Comparison of ENCODE assay signal across 10 cellular contexts in the genomic region with DNA sequence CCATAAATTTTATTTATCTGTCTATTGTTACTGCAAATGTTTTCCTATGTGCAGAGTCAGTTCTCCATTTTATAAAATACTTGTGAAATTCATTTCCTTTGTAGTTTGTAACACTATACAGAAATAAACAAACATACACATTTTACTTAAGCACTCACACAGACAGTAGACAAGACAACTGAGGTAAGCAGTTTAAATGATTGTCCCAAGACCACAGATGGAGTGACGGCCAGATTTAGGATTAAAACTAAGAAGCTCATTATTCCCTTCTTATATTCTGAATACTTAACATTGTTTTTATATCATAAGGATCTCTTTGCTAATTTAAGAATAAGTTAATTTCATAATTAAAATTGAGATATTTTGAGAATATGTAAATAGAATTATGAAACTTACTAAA.
DNase-seq lines count a peak whose midpoint lies in the region; ATAC-seq, FAIRE-seq and TF ChIP-seq lines count a peak whose summit lies in the region.
"Had no signal": no experiment of that assay in that cellular context is flagged by ENCODE, and none has a peak within 500 bp of the region (broad histone marks: within the 10 kb centered on the region; RNA-seq: fewer than 3 reads in every experiment).

No MANE protein-coding gene starts in this region.

- H3K4me2 ChIP-seq in keratinocyte (ENCODE audit: control insufficient read depth, extremely low read depth, insufficient read depth, low read depth, low read length) = peak overlapping the region; percentile 86

- no peak for ATAC-seq in activated T-cell treated with anti-CD3 and anti-CD28 coated beads, Interleukin-2, amount 50 U/mL, for 72 hours (replicated peaks in 1 of 2)

- H3K27me3 ChIP-seq in keratinocyte (ENCODE audit: control insufficient read depth, extremely low read depth, insufficient read depth, low read length) (no peaks in the 10 kb centered on the region), tibial nerve (no peaks in the 10 kb centered on the region)

- H3K9me3 ChIP-seq in keratinocyte (ENCODE audit: control insufficient read depth, low read depth, low read length) = no peaks in the 10 kb centered on the region
- H3K9me3 ChIP-seq in tibial nerve = no peaks in the 10 kb centered on the region
- H3K9me3 ChIP-seq: HAP-1 had no signal

- no peaks in the 10 kb centered on the region for H3K27me3 Mint-ChIP-seq in activated T-cell treated with anti-CD3 and anti-CD28 coated beads, Interleukin-2, amount 50 U/mL, for 72 hours (ENCODE audit: low read depth)
- peaks cover 1% of the 10 kb centered on the region for H3K27me3 Mint-ChIP-seq in activated T-helper 2 cell treated with anti-CD3 and anti-CD28 coated beads, Interferon-gamma antibody, Interleukin-2, Interleukin-4, amounts not matched to agents 10 μg/mL and 5 μg/mL and 100 μg/mL, durations not matched to agents 14 hours and 24 hours and 36 hours (ENCODE audit: low read depth)

- no peaks in the 10 kb centered on the region for H3K9me3 Mint-ChIP-seq in activated T-cell treated with anti-CD3 and anti-CD28 coated beads, Interleukin-2, amount 50 U/mL, for 72 hours
- H3K9me3 Mint-ChIP-seq in activated T-helper 2 cell treated with anti-CD3 and anti-CD28 coated beads, Interferon-gamma antibody, Interleukin-2, Interleukin-4, amounts not matched to agents 10 μg/mL and 5 μg/mL and 100 μg/mL, durations not matched to agents 14 hours and 24 hours and 36 hours = no peaks in the 10 kb centered on the region

- TF ChIP-seq EP300 in tibial nerve (IDR thresholded peaks at IDR 0.05) = no peak

- peak overlapping the region; percentile 84 to 93 for H3K4me3 Mint-ChIP-seq in activated T-cell treated with anti-CD3 and anti-CD28 coated beads, Interleukin-2, amount 50 U/mL, for 72 hours
- peak overlapping the region; percentile 76 for H3K4me3 Mint-ChIP-seq in activated T-helper 2 cell treated with anti-CD3 and anti-CD28 coated beads, Interferon-gamma antibody, Interleukin-2, Interleukin-4, amounts not matched to agents 10 μg/mL and 5 μg/mL and 100 μg/mL, durations not matched to agents 14 hours and 24 hours and 36 hours (ENCODE audit: low read depth)

- TF ChIP-seq CTCF in keratinocyte (optimal IDR thresholded peaks at IDR 0.05 in 1 of 3, IDR thresholded peaks at IDR 0.05 in 1 of 3, conservative IDR thresholded peaks at IDR 0.05 in 1 of 3; ENCODE audit: extremely low read depth in 1 of 3, insufficient read depth in 2 of 3, low read length in 3 of 3) = no peak
- no peak for TF ChIP-seq CTCF in tibial nerve (IDR thresholded peaks at IDR 0.05)

- no peak overlapping the region for H2AFZ ChIP-seq in keratinocyte (ENCODE audit: control insufficient read depth, low read length)

- H3K4me3 ChIP-seq in keratinocyte (ENCODE audit: control insufficient read depth in 2 of 3, extremely low read depth in 1 of 3, insufficient read depth in 2 of 3, low read depth in 1 of 3, low read length in 3 of 3) (peak overlapping the region; percentile 44 to 73 (median 69)), tibial nerve (peak overlapping the region in 2 of 4 donors; percentile 43 to 50)

- no peak for FAIRE-seq in keratinocyte (lab: Jason Lieb, UNC)

- no peak for DNase-seq in activated T-cell treated with anti-CD3 and anti-CD28 coated beads, Interleukin-2, amount 50 U/mL, for 72 hours
- no peak for DNase-seq in activated T-cell treated with anti-CD3 and anti-CD28 coated beads for 4 hours
- no peak for DNase-seq in activated T-helper 2 cell treated with anti-CD3 and anti-CD28 coated beads, Interferon-gamma antibody, Interleukin-2, Interleukin-4, amounts not matched to agents 10 μg/mL and 5 μg/mL and 100 μg/mL, durations not matched to agents 14 hours and 24 hours and 36 hours (ENCODE audit: low spot score)
- no peak for DNase-seq in keratinocyte (ENCODE audit: low read depth, low spot score)
- no peak for DNase-seq in tibial nerve (ENCODE audit: low spot score in 2 of 2)
- DNase-seq in NK-92 (lab: John Stamatoyannopoulos, UW; ENCODE audit: unreplicated experiment) = no peak
- DNase-seq in NK-92 treated with Interleukin-12 subunit alpha and Interleukin-12 subunit beta, amount 100 ng/mL, for 24 hours (lab: John Stamatoyannopoulos, UW) = no peak
- DNase-seq in NCI-H2081 treated with DMSO at 0.1 percent for 48 hours (lab: John Stamatoyannopoulos, UW) = no peak
- DNase-seq: SHP77 treated with DMSO at 0.1 percent for 48 hours had no signal

- H3K36me3 Mint-ChIP-seq in activated T-cell treated with anti-CD3 and anti-CD28 coated beads, Interleukin-2, amount 50 U/mL, for 72 hours (ENCODE audit: insufficient read depth in 2 of 2) = peaks cover 0 to 2% of the 10 kb centered on the region in 2 donors
- H3K36me3 Mint-ChIP-seq in activated T-helper 2 cell treated with anti-CD3 and anti-CD28 coated beads, Interferon-gamma antibody, Interleukin-2, Interleukin-4, amounts not matched to agents 10 μg/mL and 5 μg/mL and 100 μg/mL, durations not matched to agents 14 hours and 24 hours and 36 hours (ENCODE audit: low read depth) = no peaks in the 10 kb centered on the region

- H3K79me2 ChIP-seq in keratinocyte (ENCODE audit: control insufficient read depth, insufficient read depth, low read length) = peaks cover 5% of the 10 kb centered on the region

- peaks cover 23% of the 10 kb centered on the region for H3K4me1 Mint-ChIP-seq in activated T-cell treated with anti-CD3 and anti-CD28 coated beads, Interleukin-2, amount 50 U/mL, for 72 hours (ENCODE audit: low read depth)
- H3K4me1 Mint-ChIP-seq in activated T-helper 2 cell treated with anti-CD3 and anti-CD28 coated beads, Interferon-gamma antibody, Interleukin-2, Interleukin-4, amounts not matched to agents 10 μg/mL and 5 μg/mL and 100 μg/mL, durations not matched to agents 14 hours and 24 hours and 36 hours (ENCODE audit: low read depth) = peaks cover 18% of the 10 kb centered on the region

- peaks cover 4% of the 10 kb centered on the region for H3K4me1 ChIP-seq in keratinocyte (ENCODE audit: control insufficient read depth, extremely low read depth, insufficient read depth, low read length)
- H3K4me1 ChIP-seq in tibial nerve = peaks cover 0 to 59% (median 5%) of the 10 kb centered on the region in 4 donors

- intact Hi-C loops in activated T-helper 2 cell treated with anti-CD3 and anti-CD28 coated beads, Interferon-gamma antibody, Interleukin-2, Interleukin-4, amounts not matched to agents 10 μg/mL and 5 μg/mL and 100 μg/mL, durations not matched to agents 14 hours and 24 hours and 36 hours (cut with micrococcal nuclease) = loop anchor here (5.0 kb wide), 1 partner anchor 197 kb away; the partner anchor contains the start of gene MARCHF7

- TF ChIP-seq POLR2A in tibial nerve (IDR thresholded peaks at IDR 0.05) = no peak

- WGBS in tibial nerve, 2 donors = 59 to 69% methylated on average over 1 of the region's 1 CpG

- dilution Hi-C loops in keratinocyte (cut with MboI; ENCODE audit: extremely low pct_ligation_motif_present, low sequenced_read_pairs) = no loop called here

- peak overlapping the region; percentile 88 for H3K27ac ChIP-seq in keratinocyte (ENCODE audit: control insufficient read depth, insufficient read depth, low read length)
- H3K27ac ChIP-seq in tibial nerve = peak overlapping the region in 3 of 4 donors; percentile 64 to 81 (median 80)

- H3K9me1 ChIP-seq in keratinocyte (ENCODE audit: control insufficient read depth, extremely low read depth, insufficient read depth, low read length) = no peaks in the 10 kb centered on the region

- no peaks in the 10 kb centered on the region for H4K20me1 ChIP-seq in keratinocyte (ENCODE audit: control insufficient read depth, extremely low read depth, insufficient read depth, low read length)

- no peaks in the 10 kb centered on the region for H3K36me3 ChIP-seq in keratinocyte (ENCODE audit: control insufficient read depth in 2 of 2, extremely low read depth in 1 of 2, insufficient read depth in 2 of 2, low read length in 2 of 2)
- H3K36me3 ChIP-seq in tibial nerve = no peaks in the 10 kb centered on the region
- H3K36me3 ChIP-seq: HAP-1 had no signal

- peak overlapping the region; percentile 95 for H3K27ac Mint-ChIP-seq in activated T-cell treated with anti-CD3 and anti-CD28 coated beads, Interleukin-2, amount 50 U/mL, for 72 hours
- H3K27ac Mint-ChIP-seq in activated T-helper 2 cell treated with anti-CD3 and anti-CD28 coated beads, Interferon-gamma antibody, Interleukin-2, Interleukin-4, amounts not matched to agents 10 μg/mL and 5 μg/mL and 100 μg/mL, durations not matched to agents 14 hours and 24 hours and 36 hours = peak overlapping the region; percentile 69

- H3K9ac ChIP-seq in keratinocyte (ENCODE audit: control insufficient read depth, extremely low read depth, insufficient read depth, low read length) = peak overlapping the region; percentile 81
